ENCODE assay signal across 8 cellular contexts in the genomic region with DNA sequence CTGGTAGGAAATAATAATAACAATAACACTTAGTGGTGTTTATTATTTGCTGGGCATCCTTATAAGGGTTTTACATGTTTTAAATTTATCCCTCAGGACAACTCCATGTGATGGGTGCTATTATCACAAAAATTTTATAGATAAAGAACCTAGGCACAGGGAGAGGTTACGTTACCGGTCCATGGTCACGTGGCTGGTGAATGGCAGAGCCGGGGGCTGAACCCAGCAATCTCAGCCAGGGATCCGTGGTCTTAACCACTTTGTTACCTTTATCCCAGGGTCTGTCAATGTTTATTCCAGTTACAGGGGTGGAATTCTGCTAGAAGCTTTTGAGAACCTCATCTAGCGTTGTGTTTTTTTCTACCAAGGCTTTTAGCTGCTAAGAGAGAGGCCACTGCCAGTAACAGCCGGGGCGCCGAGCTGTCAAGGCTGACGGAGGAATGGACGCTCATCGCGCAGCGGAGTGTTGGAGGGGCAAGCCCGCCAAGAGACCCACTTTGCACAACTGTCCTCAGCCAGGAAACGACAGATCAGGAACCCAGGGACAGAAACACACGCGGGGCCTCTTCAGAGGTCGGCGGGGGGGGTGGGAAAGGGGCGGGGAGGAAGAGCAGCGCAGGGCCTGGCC. TPM values are rescaled to one million over a fixed set of nuclear protein-coding genes. Genes with fewer than 3 reads are reported as not detected.
DNase-seq lines count a peak whose midpoint lies in the region; ATAC-seq and TF ChIP-seq lines count a peak whose summit lies in the region.

No MANE protein-coding gene starts in this region.

- no peaks in the 10 kb centered on the region for H3K36me3 Mint-ChIP-seq in T-helper 17 cell (ENCODE audit: low read depth)
- H3K36me3 Mint-ChIP-seq in naive thymus-derived CD8-positive, alpha-beta T cell: peaks cover 19 to 35% (median 26%) of the 10 kb centered on the region in 3 donors

- peaks cover 32% of the 10 kb centered on the region for H3K4me1 Mint-ChIP-seq in T-helper 17 cell
- peaks cover 29 to 77% (median 63%) of the 10 kb centered on the region in 4 donors for H3K4me1 Mint-ChIP-seq in naive thymus-derived CD8-positive, alpha-beta T cell

- peak in 1 of 4 experiments; percentile 20 for TF ChIP-seq CTCF in uterus (IDR thresholded peaks at IDR 0.05)

- H3K27ac Mint-ChIP-seq in T-helper 17 cell: peak overlapping the region; percentile 98
- H3K27ac Mint-ChIP-seq in naive thymus-derived CD8-positive, alpha-beta T cell: peak overlapping the region; percentile 96 to 100 (median 99)

- H3K9me3 Mint-ChIP-seq in naive thymus-derived CD8-positive, alpha-beta T cell: peaks cover 0 to 36% (median 17%) of the 10 kb centered on the region in 9 donors

- POLR2A ChIA-PET in naive thymus-derived CD8-positive, alpha-beta T cell (lab: Charles Lee): interaction anchor here (0.6 to 8.2 kb wide), 40 partner anchors 8 to 545 kb away, joined by 3 to 88 read pairs (median 4); partner anchors contain the start of genes ETFBKMT and RESF1

- peak overlapping the region; percentile 97 for H3K4me3 Mint-ChIP-seq in T-helper 17 cell
- H3K4me3 Mint-ChIP-seq in naive thymus-derived CD8-positive, alpha-beta T cell: peak overlapping the region; percentile 95 to 100 (median 99)

- H3K36me3 ChIP-seq in uterus: no peaks in the 10 kb centered on the region

- H3K4me3 ChIP-seq in uterus: peak overlapping the region; percentile 56 to 76

- no peaks in the 10 kb centered on the region for H3K9me3 ChIP-seq in T-helper 17 cell (ENCODE audit: control insufficient read depth, low read length, poor library complexity, severe bottlenecking)
- H3K9me3 ChIP-seq in uterus: peaks cover 0 to 3% of the 10 kb centered on the region in 2 donors

- H3K27me3 Mint-ChIP-seq in T-helper 17 cell: no peaks in the 10 kb centered on the region
- no peaks in the 10 kb centered on the region for H3K27me3 Mint-ChIP-seq in naive thymus-derived CD8-positive, alpha-beta T cell

- H3K27ac ChIP-seq in uterus: peak overlapping the region; percentile 94 to 95

- no peaks in the 10 kb centered on the region for H3K4me1 ChIP-seq in uterus

- ATAC-seq in HG02943 (IDR thresholded peaks at IDR 0.05; ENCODE audit: low read depth, unreplicated experiment) (peak; percentile 10), T-helper 17 cell (peak; percentile 35)
- ATAC-seq in naive thymus-derived CD8-positive, alpha-beta T cell: peak; percentile 10 to 57

- DNase-seq in NCI-H1092 treated with DMSO at 0.1 percent for 48 hours (lab: John Stamatoyannopoulos, UW) (peak; percentile 73), NCI-H1092 (lab: John Stamatoyannopoulos, UW) (no peak), T-helper 17 cell (no peak), erythroblast (lab: John Stamatoyannopoulos, UW) (peak; percentile 65 to 69), uterus (peak in 1 of 2 donors; percentile 55)
- DNase-seq in naive thymus-derived CD8-positive, alpha-beta T cell: peak in 1 of 10 donors; percentile 24
- no peak for DNase-seq in effector CD4-positive, alpha-beta T cell

- intact Hi-C loops in uterus (cut with DNase I; ENCODE audit: low total_unique reads): no loop called here

- H3K27me3 ChIP-seq in uterus: no peaks in the 10 kb centered on the region

- TF ChIP-seq POLR2A in erythroblast (IDR thresholded peaks at IDR 0.05; ENCODE audit: low read length): no peak
- TF ChIP-seq POLR2A in uterus (IDR thresholded peaks at IDR 0.05): no peak

RNA-seq across cellular contexts. Expression of gene AMN1, which starts 0.4 kb away (rescaled TPM):
- total RNA-seq in T-helper 17 cell: 1 to 10 TPM; 2.0 to 4.6 TPM
- 10 to 100 TPM; 13.4 to 16.6 TPM for total RNA-seq in naive thymus-derived CD8-positive, alpha-beta T cell
- polyA plus RNA-seq in naive thymus-derived CD8-positive, alpha-beta T cell: 10 to 100 TPM in 2 of 3 donors, 1 to 10 TPM in 1; 8.9 to 16.7 (median 12.8) TPM
- total RNA-seq in uterus: 10 to 100 TPM in 3 of 4 donors, 1 to 10 TPM in 1; 1.3 to 25.6 (median 16.0) TPM

Comparison
In these comparisons a context has a peak if more than half of its experiments do, and no peak if none do; other contexts are left out.
1. DNase-seq: peak in NCI-H1092 treated with DMSO at 0.1 percent for 48 hours (single experiment) and erythroblast (2 of 2); none in NCI-H1092 (single experiment), T-helper 17 cell (0 of 3) and effector CD4-positive, alpha-beta T cell (single experiment).
2. Peak in every context shown above with its lines, with median percentiles within 50 percentile points of each other: ATAC-seq.